ENCODE assay signal across 17 cellular contexts in genomic region chr7:90946711-90947501, GRCh38.
"Had no signal": no experiment of that assay in that cellular context is flagged by ENCODE, and none has a peak within 500 bp of the region (broad histone marks: within the 10 kb centered on the region; RNA-seq: fewer than 3 reads in every experiment).

No MANE protein-coding gene starts in this region.

- H3K27ac ChIP-seq: esophagus muscularis mucosa, lower lobe of right lung, neutrophil, skin epidermis had no signal

- H3K27me3 ChIP-seq: esophagus muscularis mucosa, neutrophil had no signal

- H3K9me3 ChIP-seq: esophagus muscularis mucosa, lower lobe of right lung, neutrophil had no signal

- H3K27ac Mint-ChIP-seq: activated CD4-positive, alpha-beta memory T cell treated with anti-CD3 and anti-CD28 coated beads, Interleukin-2, amount 10 ng/mL, durations not matched to agents 7 days and 5 days; activated naive CD4-positive, alpha-beta T cell treated with anti-CD3 and anti-CD28 coated beads, Interleukin-2, amount 10 ng/mL, durations not matched to agents 7 days and 5 days; activated T-cell treated with anti-CD3 and anti-CD28 coated beads, Interleukin-2, amount 50 U/mL, for 24 hours; immature natural killer cell; stimulated activated naive CD8-positive, alpha-beta T cell treated with anti-CD3 and anti-CD28 coated beads, Interleukin-15, Interleukin-2, amounts not matched to agents 100 ng/mL and 50 ng/mL, for 24 hours had no signal

- H3K4me1 ChIP-seq: lower lobe of right lung had no signal

- ATAC-seq: lower lobe of right lung had no signal

- H3K36me3 ChIP-seq: esophagus muscularis mucosa, lower lobe of right lung, neutrophil had no signal

- H3K4me3 ChIP-seq: esophagus muscularis mucosa, lower lobe of right lung, skin epidermis had no signal

- H3K4me3 Mint-ChIP-seq: activated CD4-positive, alpha-beta memory T cell treated with anti-CD3 and anti-CD28 coated beads, Interleukin-2, amount 10 ng/mL, durations not matched to agents 7 days and 5 days; activated naive CD4-positive, alpha-beta T cell treated with anti-CD3 and anti-CD28 coated beads, Interleukin-2, amount 10 ng/mL, durations not matched to agents 7 days and 5 days; activated T-cell treated with anti-CD3 and anti-CD28 coated beads, Interleukin-2, amount 50 U/mL, for 24 hours; immature natural killer cell; stimulated activated naive CD8-positive, alpha-beta T cell treated with anti-CD3 and anti-CD28 coated beads, Interleukin-15, Interleukin-2, amounts not matched to agents 100 ng/mL and 50 ng/mL, for 24 hours had no signal

- DNase-seq: activated CD4-positive, alpha-beta memory T cell treated with anti-CD3 and anti-CD28 coated beads, Interleukin-2, amount 10 ng/mL, durations not matched to agents 7 days and 5 days; activated CD4-positive, alpha-beta T cell treated with anti-CD3 and anti-CD28 coated beads for 4 hours; activated naive CD4-positive, alpha-beta T cell treated with anti-CD3 and anti-CD28 coated beads, Interleukin-2, amount 10 ng/mL, durations not matched to agents 7 days and 5 days; activated T-cell treated with anti-CD3 and anti-CD28 coated beads, Interleukin-2, amount 50 U/mL, for 24 hours; cortex of kidney; effector CD4-positive, alpha-beta T cell; glutamatergic neuron; immature natural killer cell; lower lobe of right lung; midbrain; stimulated activated CD4-positive, alpha-beta T cell treated with anti-CD3 and anti-CD28 coated beads, Interleukin-4, amount 100 ng/mL, for 4 hours; stimulated activated CD8-positive, alpha-beta memory T cell treated with anti-CD3 and anti-CD28 coated beads, Interleukin-4, amount 100 ng/mL, for 48 hours; T-helper 2 cell had no signal

- H3K27me3 Mint-ChIP-seq: activated CD4-positive, alpha-beta memory T cell treated with anti-CD3 and anti-CD28 coated beads, Interleukin-2, amount 10 ng/mL, durations not matched to agents 7 days and 5 days; activated naive CD4-positive, alpha-beta T cell treated with anti-CD3 and anti-CD28 coated beads, Interleukin-2, amount 10 ng/mL, durations not matched to agents 7 days and 5 days; activated T-cell treated with anti-CD3 and anti-CD28 coated beads, Interleukin-2, amount 50 U/mL, for 24 hours; stimulated activated naive CD8-positive, alpha-beta T cell treated with anti-CD3 and anti-CD28 coated beads, Interleukin-15, Interleukin-2, amounts not matched to agents 100 ng/mL and 50 ng/mL, for 24 hours had no signal

- H3K9me3 Mint-ChIP-seq: activated naive CD4-positive, alpha-beta T cell treated with anti-CD3 and anti-CD28 coated beads, Interleukin-2, amount 10 ng/mL, durations not matched to agents 7 days and 5 days; stimulated activated naive CD8-positive, alpha-beta T cell treated with anti-CD3 and anti-CD28 coated beads, Interleukin-15, Interleukin-2, amounts not matched to agents 100 ng/mL and 50 ng/mL, for 24 hours had no signal

- H3K36me3 Mint-ChIP-seq: activated naive CD4-positive, alpha-beta T cell treated with anti-CD3 and anti-CD28 coated beads, Interleukin-2, amount 10 ng/mL, durations not matched to agents 7 days and 5 days; immature natural killer cell had no signal

- H3K4me1 Mint-ChIP-seq: activated CD4-positive, alpha-beta memory T cell treated with anti-CD3 and anti-CD28 coated beads, Interleukin-2, amount 10 ng/mL, durations not matched to agents 7 days and 5 days; activated naive CD4-positive, alpha-beta T cell treated with anti-CD3 and anti-CD28 coated beads, Interleukin-2, amount 10 ng/mL, durations not matched to agents 7 days and 5 days; immature natural killer cell had no signal
